In genomic region chr1:106836708-106837107, GRCh38 we compare ENCODE assay signal across 14 cellular contexts.
DNase-seq lines count a peak whose midpoint lies in the region; ATAC-seq and TF ChIP-seq lines count a peak whose summit lies in the region.
"Had no signal": no experiment of that assay in that cellular context is flagged by ENCODE, and none has a peak within 500 bp of the region (broad histone marks: within the 10 kb centered on the region; RNA-seq: fewer than 3 reads in every experiment).

No MANE protein-coding gene starts in this region.

- TF ChIP-seq CTCF in GM13977 (IDR thresholded peaks at IDR 0.05; ENCODE audit: extremely low read depth, insufficient read depth, missing control alignments), result no peak

- ATAC-seq in GM18517 (IDR thresholded peaks at IDR 0.05; ENCODE audit: unreplicated experiment) (peak; percentile 84), GM21367 (IDR thresholded peaks at IDR 0.05; ENCODE audit: unreplicated experiment) (peak; percentile 90), HG02870 (IDR thresholded peaks at IDR 0.05; ENCODE audit: unreplicated experiment) (peak; percentile 95), HG03457 (IDR thresholded peaks at IDR 0.05; ENCODE audit: unreplicated experiment) (peak; percentile 86)
- ATAC-seq: GM23338; heart left ventricle; left colon; naive thymus-derived CD8-positive, alpha-beta T cell had no signal

- in situ Hi-C loops in GM13977 (cut with MboI; ENCODE audit: low pct_unique_long_range_greater_than_20kb, low sequenced_read_pairs, unreplicated experiment), result no loop called here

- DNase-seq in activated CD8-positive, alpha-beta memory T cell treated with anti-CD3 and anti-CD28 coated beads for 24 hours, result no peak
- no peak for DNase-seq in DMS53 (lab: John Stamatoyannopoulos, UW)
- no peak for DNase-seq in GM13977 (ENCODE audit: low spot score)
- DNase-seq in SKM-1 (lab: John Stamatoyannopoulos, UW; ENCODE audit: unreplicated experiment), result no peak
- DNase-seq: heart left ventricle; left colon; naive thymus-derived CD8-positive, alpha-beta T cell; NCI-H2227 treated with DMSO at 0.1 percent for 48 hours; retina had no signal
